1 cellular context compared by ENCODE assay signal in genomic region chr3:24123596-24123995, GRCh38.
TF ChIP-seq lines count a peak whose summit lies in the region.

No MANE protein-coding gene starts in this region.

TF ChIP-seq in IMR-90, 13 proteins besides CTCF, POLR2A, EP300 and RAD21:
- TF ChIP-seq RCOR1 (IDR thresholded peaks at IDR 0.05; ENCODE audit: insufficient replicate concordance, low read length) (no peak), CEBPB (IDR thresholded peaks at IDR 0.05; ENCODE audit: low read depth, low read length) (no peak), NFE2L2 (IDR thresholded peaks at IDR 0.05; ENCODE audit: low read depth, low read length) (no peak), MAZ (IDR thresholded peaks at IDR 0.05; ENCODE audit: borderline replicate concordance, low read depth, low read length) (no peak), FOS (IDR thresholded peaks at IDR 0.05; ENCODE audit: low read depth, low read length) (no peak), RFX5 (IDR thresholded peaks at IDR 0.05; ENCODE audit: low read depth, low read length) (no peak)
TF ChIP-seq in IMR-90: peak in this region for 0.
